16 cellular contexts compared by ENCODE assay signal in the genomic region with DNA sequence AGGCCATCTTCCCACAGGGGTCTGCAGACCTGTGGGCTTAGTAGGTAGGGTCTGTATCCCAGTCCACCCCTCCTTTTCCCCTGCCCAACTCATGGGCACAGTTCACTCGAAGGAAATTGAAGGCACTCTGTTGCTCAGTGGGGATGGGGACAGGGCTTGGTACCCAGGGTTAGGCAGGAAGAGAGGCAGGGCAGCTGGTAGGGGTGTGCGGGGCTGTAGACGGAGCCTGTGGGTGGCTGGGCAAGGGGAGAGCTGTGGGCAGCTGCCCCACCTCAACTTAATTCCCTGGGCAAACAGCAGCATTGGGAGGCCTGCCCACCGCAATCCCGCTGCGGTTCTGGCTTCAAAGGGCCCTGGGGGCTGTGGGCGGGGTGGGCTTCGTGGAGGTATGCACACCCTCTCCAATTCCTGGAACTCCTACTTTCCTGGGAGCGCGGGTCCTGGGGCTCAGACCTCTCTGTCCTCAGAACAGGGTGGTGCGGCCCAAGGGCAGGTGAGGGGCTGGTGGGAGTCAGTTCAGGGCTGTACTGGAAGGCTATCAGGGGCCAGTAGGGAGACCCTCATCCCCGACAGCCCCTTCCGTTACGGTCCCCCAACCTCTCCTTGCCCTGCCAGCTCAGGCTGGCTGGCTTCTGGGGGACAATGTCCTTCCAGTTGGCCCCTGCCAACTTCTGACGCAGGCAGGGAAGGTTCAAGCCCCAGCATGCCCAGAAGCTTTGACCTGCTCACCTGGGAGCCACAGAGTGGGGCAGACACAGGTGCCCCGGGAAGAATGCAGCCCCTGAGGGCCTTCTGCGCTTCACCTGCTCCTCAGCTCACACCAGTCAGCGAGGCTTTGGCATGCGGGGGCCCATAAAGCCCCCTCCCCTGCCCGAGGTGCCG. TPM values are rescaled to one million over a fixed set of nuclear protein-coding genes. Genes with fewer than 3 reads are reported as not detected.
DNase-seq lines count a peak whose midpoint lies in the region; ATAC-seq and TF ChIP-seq lines count a peak whose summit lies in the region.
"Had no signal": no experiment of that assay in that cellular context is flagged by ENCODE, and none has a peak within 500 bp of the region (broad histone marks: within the 10 kb centered on the region; RNA-seq: fewer than 3 reads in every experiment).

No MANE protein-coding gene starts in this region.

- H3K9ac ChIP-seq in ES-I3 (ENCODE audit: low read depth, low read length) (peak overlapping the region; percentile 42), endodermal cell (ENCODE audit: extremely low read depth, low read length, poor library complexity, severe bottlenecking) (no peak overlapping the region)

- H4K20me1 ChIP-seq in osteoblast (ENCODE audit: insufficient read depth, low read length): no peaks in the 10 kb centered on the region

- H3K9me3 Mint-ChIP-seq in endodermal cell: no peaks in the 10 kb centered on the region
- H3K9me3 Mint-ChIP-seq in stimulated activated naive CD8-positive, alpha-beta T cell treated with anti-CD3 and anti-CD28 coated beads, Interleukin-15, amount 100 ng/mL, for 72 hours: no peaks in the 10 kb centered on the region
- H3K9me3 Mint-ChIP-seq: activated T-helper 2 cell treated with anti-CD3 and anti-CD28 coated beads, Interferon-gamma antibody, Interleukin-2, Interleukin-4, amounts not matched to agents 10 μg/mL and 5 μg/mL and 100 μg/mL, durations not matched to agents 14 hours and 24 hours and 36 hours; HFFc6; neural crest cell had no signal

- H3K4me3 ChIP-seq in endodermal cell (ENCODE audit: low read length) (no peak overlapping the region), osteoblast (ENCODE audit: insufficient read depth, low read length) (no peak overlapping the region)
- H3K4me3 ChIP-seq: testis had no signal

- H3K27ac Mint-ChIP-seq in endodermal cell: peak overlapping the region; percentile 81
- H3K27ac Mint-ChIP-seq in stimulated activated naive CD8-positive, alpha-beta T cell treated with anti-CD3 and anti-CD28 coated beads, Interleukin-15, amount 100 ng/mL, for 72 hours: peak overlapping the region in 1 of 2 donors; percentile 57
- H3K27ac Mint-ChIP-seq: activated T-helper 2 cell treated with anti-CD3 and anti-CD28 coated beads, Interferon-gamma antibody, Interleukin-2, Interleukin-4, amounts not matched to agents 10 μg/mL and 5 μg/mL and 100 μg/mL, durations not matched to agents 14 hours and 24 hours and 36 hours; HFFc6 had no signal

- H3K4me1 Mint-ChIP-seq in endodermal cell: peaks cover 41% of the 10 kb centered on the region
- H3K4me1 Mint-ChIP-seq in stimulated activated naive CD8-positive, alpha-beta T cell treated with anti-CD3 and anti-CD28 coated beads, Interleukin-15, amount 100 ng/mL, for 72 hours: peaks cover 44% of the 10 kb centered on the region

- ATAC-seq in GM19328 (IDR thresholded peaks at IDR 0.05; ENCODE audit: unreplicated experiment): no peak
- no peak for ATAC-seq in stimulated activated naive CD8-positive, alpha-beta T cell treated with anti-CD3 and anti-CD28 coated beads, Interleukin-15, amount 100 ng/mL, for 72 hours
- ATAC-seq: left ventricle myocardium superior had no signal

- H3K36me3 Mint-ChIP-seq in endodermal cell (ENCODE audit: low read depth): peaks cover 3% of the 10 kb centered on the region

- no peaks in the 10 kb centered on the region for H3K36me3 ChIP-seq in ES-I3 (ENCODE audit: insufficient read depth, low read length)
- no peaks in the 10 kb centered on the region for H3K36me3 ChIP-seq in endodermal cell (ENCODE audit: control insufficient read depth, insufficient read depth, low read length)
- no peaks in the 10 kb centered on the region for H3K36me3 ChIP-seq in osteoblast (ENCODE audit: insufficient read depth, low read length)

- peaks cover 29% of the 10 kb centered on the region for H3K27me3 ChIP-seq in endodermal cell (ENCODE audit: control insufficient read depth, insufficient read depth, low read length, poor library complexity, severe bottlenecking)
- peaks cover 32% of the 10 kb centered on the region for H3K27me3 ChIP-seq in osteoblast (ENCODE audit: insufficient read depth, low read length)
- H3K27me3 ChIP-seq: testis had no signal

- H3K27me3 Mint-ChIP-seq in endodermal cell (ENCODE audit: insufficient read depth): peaks cover 68% of the 10 kb centered on the region
- no peaks in the 10 kb centered on the region for H3K27me3 Mint-ChIP-seq in stimulated activated naive CD8-positive, alpha-beta T cell treated with anti-CD3 and anti-CD28 coated beads, Interleukin-15, amount 100 ng/mL, for 72 hours

- WGBS in endodermal cell (ENCODE audit: insufficient coverage in 1 of 2, insufficient read length in 1 of 2), 2 experiments: 46 to 75% methylated on average over 4 to 20 of the region's 21 CpGs

- in situ Hi-C loops in GM13977 (cut with MboI; ENCODE audit: low pct_unique_long_range_greater_than_20kb, low sequenced_read_pairs, unreplicated experiment): no loop called here

- DNase-seq in NCI-H1105 treated with DMSO at 0.1 percent for 48 hours (lab: John Stamatoyannopoulos, UW): peak; percentile 94
- no peak for DNase-seq in endodermal cell
- peak; percentile 69 for DNase-seq in osteoblast (ENCODE audit: insufficient read length, low spot score, missing footprints)
- DNase-seq in GM13977 (ENCODE audit: low spot score): no peak
- no peak for DNase-seq in activated CD8-positive, alpha-beta memory T cell treated with anti-CD3 and anti-CD28 coated beads for 24 hours
- DNase-seq in stimulated activated naive CD8-positive, alpha-beta T cell treated with anti-CD3 and anti-CD28 coated beads, Interleukin-15, amount 100 ng/mL, for 72 hours: no peak
- DNase-seq: activated CD4-positive, alpha-beta T cell treated with anti-CD3 and anti-CD28 coated beads for 4 hours; head of caudate nucleus; HFFc6; left ventricle myocardium superior; testis had no signal

- H3K27ac ChIP-seq in endodermal cell (ENCODE audit: low read depth, low read length) (no peak overlapping the region), osteoblast (ENCODE audit: low read depth, low read length) (no peak overlapping the region)
- H3K27ac ChIP-seq: testis had no signal

- H3K9me3 ChIP-seq in ES-I3 (ENCODE audit: control insufficient read depth, insufficient read depth, low read length) (no peaks in the 10 kb centered on the region), endodermal cell (ENCODE audit: control insufficient read depth, low read length) (no peaks in the 10 kb centered on the region), osteoblast (ENCODE audit: low read depth, low read length) (no peaks in the 10 kb centered on the region)
- H3K9me3 ChIP-seq: testis had no signal

- no peak overlapping the region for H2AFZ ChIP-seq in osteoblast (ENCODE audit: low read length)

- H3K4me3 Mint-ChIP-seq in endodermal cell: peak overlapping the region; percentile 40
- no peak overlapping the region for H3K4me3 Mint-ChIP-seq in stimulated activated naive CD8-positive, alpha-beta T cell treated with anti-CD3 and anti-CD28 coated beads, Interleukin-15, amount 100 ng/mL, for 72 hours
- H3K4me3 Mint-ChIP-seq: HFFc6, neural crest cell had no signal

- no peaks in the 10 kb centered on the region for H3K79me2 ChIP-seq in osteoblast (ENCODE audit: insufficient read depth, low read length)

- TF ChIP-seq CTCF in endodermal cell (conservative IDR thresholded peaks at IDR 0.05) (no peak), osteoblast (IDR thresholded peaks at IDR 0.05; ENCODE audit: extremely low read depth, low read depth, low read length) (no peak), GM13977 (IDR thresholded peaks at IDR 0.05; ENCODE audit: extremely low read depth, insufficient read depth, missing control alignments) (no peak)

- no peak overlapping the region for H3K4me2 ChIP-seq in osteoblast (ENCODE audit: insufficient read depth, low read length)

- H3K4me1 ChIP-seq in ES-I3 (ENCODE audit: insufficient read depth, low read length) (peaks cover 29% of the 10 kb centered on the region), endodermal cell (ENCODE audit: control insufficient read depth, insufficient read depth, low read length) (peaks cover 22% of the 10 kb centered on the region), osteoblast (ENCODE audit: insufficient read depth, low read length) (no peaks in the 10 kb centered on the region)

RNA-seq across cellular contexts. Expression of gene FOXJ1, which starts 9.1 kb away (rescaled TPM):
- total RNA-seq in endodermal cell: 10 to 100 TPM; 17.8 to 23.6 TPM
- polyA plus RNA-seq in endodermal cell (2013, experiment 1 of 2): 12.3 TPM
- polyA plus RNA-seq in endodermal cell (2013, experiment 2 of 2): 12.8 TPM
- total RNA-seq in osteoblast: not detected in 2 replicates
- total RNA-seq: HFFc6, HT1080, left ventricle myocardium superior had no signal

RNA-seq across cellular contexts. Expression of gene EXOC7, which starts 28.3 kb away (rescaled TPM):
- total RNA-seq in endodermal cell (100 to 1,000 TPM; 159 to 187 TPM), osteoblast (102 TPM in 2 replicates)
- polyA plus RNA-seq in endodermal cell (2013, experiment 1 of 2): 83.1 TPM
- polyA plus RNA-seq in endodermal cell (2013, experiment 2 of 2): 82.3 TPM

RNA-seq across cellular contexts. Expression of gene ZACN, which starts 53.0 kb away (rescaled TPM):
- total RNA-seq in endodermal cell (under 1 TPM in 1 of 2 donors, not detected in 1; 0.09 TPM), osteoblast (not detected in 2 replicates)
- polyA plus RNA-seq in endodermal cell (2013, experiment 1 of 2): not detected
- not detected for polyA plus RNA-seq in endodermal cell (2013, experiment 2 of 2)
- total RNA-seq: left ventricle myocardium superior had no signal

RNA-seq across cellular contexts. Expression of gene GALR2, which starts 57.4 kb away (rescaled TPM):
- total RNA-seq in endodermal cell (not detected), osteoblast (0.29 TPM in 1 of 2 replicates, not detected in the other)
- not detected for polyA plus RNA-seq in endodermal cell (2013, experiment 1 of 2)
- polyA plus RNA-seq in endodermal cell (2013, experiment 2 of 2): not detected
- total RNA-seq: left ventricle myocardium superior, neural crest cell had no signal

RNA-seq across cellular contexts. Expression of gene SRP68, which starts 59.6 kb away (rescaled TPM):
- total RNA-seq in endodermal cell (10 to 100 TPM; 73.9 to 78.0 TPM), osteoblast (22.7 and 25.3 TPM in 2 replicates)
- 63.0 TPM for polyA plus RNA-seq in endodermal cell (2013, experiment 1 of 2)
- 58.3 TPM for polyA plus RNA-seq in endodermal cell (2013, experiment 2 of 2)

Comparison
In these comparisons a context has a peak if more than half of its experiments do, and no peak if none do; other contexts are left out.
1. DNase-seq: peak in NCI-H1105 treated with DMSO at 0.1 percent for 48 hours (single experiment) and osteoblast (single experiment); none in endodermal cell (single experiment), GM13977 (single experiment), activated CD8-positive, alpha-beta memory T cell treated with anti-CD3 and anti-CD28 coated beads for 24 hours (single experiment) and stimulated activated naive CD8-positive, alpha-beta T cell treated with anti-CD3 and anti-CD28 coated beads, Interleukin-15, amount 100 ng/mL, for 72 hours (0 of 2).
2. RNA of gene FOXJ1, which starts 9.1 kb away (total RNA-seq): 17.8 to 23.6 TPM in endodermal cell; not detected in osteoblast; every median in the first group is over 10 times any median in the second.